Comparison of ENCODE assay signal across 14 cellular contexts in genomic region chrX:149585631-149586030, GRCh38. TPM values are rescaled to one million over a fixed set of nuclear protein-coding genes. Genes with fewer than 3 reads are reported as not detected.
"Had no signal": no experiment of that assay in that cellular context is flagged by ENCODE, and none has a peak within 500 bp of the region (broad histone marks: within the 10 kb centered on the region; RNA-seq: fewer than 3 reads in every experiment).

No MANE protein-coding gene starts in this region.

RNA-seq across cellular contexts. Expression of gene MAGEA9B, which starts 1.6 kb away (rescaled TPM):
- total RNA-seq: stomach, subcutaneous adipose tissue, suprapubic skin, thoracic aorta, thyroid gland, tibial nerve, transverse colon, upper lobe of left lung, upper lobe of right lung, ureter, urinary bladder, uterus, vagina had no signal
- polyA plus RNA-seq: stomach, urinary bladder had no signal

RNA-seq across cellular contexts. Expression of gene HSFX2, which starts 9.5 kb away (rescaled TPM):
- total RNA-seq: temporal lobe, transverse colon, upper lobe of right lung, ureter, uterus, vagina had no signal

RNA-seq across cellular contexts. Expression of gene HSFX3, which starts 35.9 kb away (rescaled TPM):
- total RNA-seq: subcutaneous adipose tissue, suprapubic skin, temporal lobe, thoracic aorta, thyroid gland, tibial nerve, transverse colon, upper lobe of left lung, upper lobe of right lung, ureter, urinary bladder, uterus, vagina had no signal
- polyA plus RNA-seq: stomach, urinary bladder had no signal
